ENCODE assay signal across 1 cellular context in genomic region chr3:45832691-45833090, GRCh38.
TF ChIP-seq lines count a peak whose summit lies in the region.

No MANE protein-coding gene starts in this region.

TF ChIP-seq in HepG2, 621 proteins besides CTCF, POLR2A, EP300 and RAD21:
- TF ChIP-seq BRF2 (CRISPR knock-in tag; IDR thresholded peaks at IDR 0.05) (no peak), KDM3A (CRISPR knock-in tag; IDR thresholded peaks at IDR 0.05; ENCODE audit: low read depth) (no peak), ZNF770 (CRISPR knock-in tag; IDR thresholded peaks at IDR 0.05) (no peak), STAG1 (CRISPR knock-in tag; IDR thresholded peaks at IDR 0.05) (peak; percentile 46), ZBTB44 (CRISPR knock-in tag; IDR thresholded peaks at IDR 0.05) (no peak)
TF ChIP-seq in HepG2: peak in this region for 1.
